In the genomic region with DNA sequence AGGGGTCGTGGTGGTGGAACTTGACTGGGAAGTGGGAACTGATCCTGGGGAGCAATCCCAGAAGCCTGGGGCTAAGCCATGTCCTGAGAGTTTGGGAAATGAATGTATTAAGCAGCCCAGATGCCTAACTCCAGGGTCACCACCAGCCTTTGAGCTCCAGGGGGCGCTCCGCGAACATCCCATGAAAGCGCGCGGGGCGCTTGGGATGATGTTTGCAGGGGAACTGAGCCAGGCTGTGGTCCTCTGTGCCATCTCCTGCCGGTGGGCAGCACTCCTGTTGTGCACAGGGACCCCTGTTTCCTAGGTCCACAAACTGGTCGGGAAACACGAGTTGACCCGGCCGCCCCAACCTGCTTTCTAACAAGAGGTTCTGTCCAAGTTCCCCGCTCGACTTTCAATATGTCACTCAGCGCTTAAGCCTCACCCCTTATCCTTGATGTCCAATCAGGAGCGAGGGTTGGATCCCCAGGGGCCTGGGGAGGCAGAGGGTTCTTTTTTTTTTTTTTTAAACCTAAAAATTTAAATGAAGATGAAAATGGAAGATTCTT, we compare ENCODE assay signal across 8 cellular contexts. TPM values are rescaled to one million over a fixed set of nuclear protein-coding genes. Genes with fewer than 3 reads are reported as not detected.
DNase-seq lines count a peak whose midpoint lies in the region; ATAC-seq and TF ChIP-seq lines count a peak whose summit lies in the region.

No MANE protein-coding gene starts in this region.

- ATAC-seq in HG03571 (IDR thresholded peaks at IDR 0.05; ENCODE audit: unreplicated experiment), result peak; percentile 69
- ATAC-seq in HG03442 (IDR thresholded peaks at IDR 0.05; ENCODE audit: unreplicated experiment), result no peak

- TF ChIP-seq CTCF in GM12874 (IDR thresholded peaks at IDR 0.05; ENCODE audit: insufficient read depth, low read depth, low read length), result peak; percentile 97

- DNase-seq in NCI-H82 (lab: John Stamatoyannopoulos, UW) (peak; percentile 89), lung microvascular endothelial cell (ENCODE audit: low read depth in 2 of 2) (peak; percentile 72 to 82)
- peak; percentile 27 to 63 for DNase-seq in activated CD8-positive, alpha-beta memory T cell treated with anti-CD3 and anti-CD28 coated beads for 1 hour (ENCODE audit: extremely low read depth in 1 of 2, low read depth in 1 of 2)
- DNase-seq in effector CD8-positive, alpha-beta T cell (lab: John Stamatoyannopoulos, UW), result peak; percentile 61
- peak; percentile 25 to 63 (median 27) for DNase-seq in stimulated activated CD4-positive, alpha-beta T cell treated with anti-CD3 and anti-CD28 coated beads, TNF-alpha, amount 100 ng/mL, for 1 hour (ENCODE audit: low read depth in 3 of 3, low spot score in 1 of 3)

RNA-seq across cellular contexts. Expression of a gene that starts 14.4 kb away (rescaled TPM):
- not detected in 2 replicates for total RNA-seq in lung microvascular endothelial cell

RNA-seq across cellular contexts. Expression of a gene that starts 40.9 kb away (rescaled TPM):
- 10.5 and 11.1 TPM in 2 replicates for total RNA-seq in lung microvascular endothelial cell

RNA-seq across cellular contexts. Expression of a gene that starts 53.1 kb away (rescaled TPM):
- total RNA-seq in lung microvascular endothelial cell, result 104 and 146 TPM in 2 replicates

RNA-seq across cellular contexts. Expression of a gene that starts 55.2 kb away (rescaled TPM):
- total RNA-seq in lung microvascular endothelial cell, result not detected in 2 replicates

Comparison
In these comparisons a context has a peak if more than half of its experiments do, and no peak if none do; other contexts are left out.
1. DNase-seq: peak in every context shown above with its lines; median percentile 89 in NCI-H82; 77 in lung microvascular endothelial cell; 61 in effector CD8-positive, alpha-beta T cell; 45 in activated CD8-positive, alpha-beta memory T cell treated with anti-CD3 and anti-CD28 coated beads for 1 hour; 27 in stimulated activated CD4-positive, alpha-beta T cell treated with anti-CD3 and anti-CD28 coated beads, TNF-alpha, amount 100 ng/mL, for 1 hour.